1 cellular context compared by ENCODE assay signal in genomic region chr15:40389824-40390595, GRCh38.
TF ChIP-seq lines count a peak whose summit lies in the region.

No MANE protein-coding gene starts in this region.

TF ChIP-seq in IMR-90, 13 proteins besides CTCF, POLR2A, EP300 and RAD21:
- TF ChIP-seq FOS (IDR thresholded peaks at IDR 0.05; ENCODE audit: low read depth, low read length) (no peak), BHLHE40 (IDR thresholded peaks at IDR 0.05; ENCODE audit: low read depth, low read length) (no peak), NFE2L2 (IDR thresholded peaks at IDR 0.05; ENCODE audit: low read depth, low read length) (no peak), MAZ (IDR thresholded peaks at IDR 0.05; ENCODE audit: borderline replicate concordance, low read depth, low read length) (no peak), USF2 (IDR thresholded peaks at IDR 0.05; ENCODE audit: low read depth, low read length) (no peak), ELK1 (IDR thresholded peaks at IDR 0.05; ENCODE audit: borderline replicate concordance, low read depth, low read length) (no peak), CEBPB (IDR thresholded peaks at IDR 0.05; ENCODE audit: low read depth, low read length) (no peak), RFX5 (IDR thresholded peaks at IDR 0.05; ENCODE audit: low read depth, low read length) (no peak), MXI1 (IDR thresholded peaks at IDR 0.05; ENCODE audit: borderline replicate concordance, low read depth, low read length) (no peak)
TF ChIP-seq in IMR-90: peak in this region for 0.
